13 cellular contexts compared by ENCODE assay signal in genomic region chr14:100688598-100689499, GRCh38. TPM values are rescaled to one million over a fixed set of nuclear protein-coding genes. Genes with fewer than 3 reads are reported as not detected.
DNase-seq lines count a peak whose midpoint lies in the region; ATAC-seq, FAIRE-seq and TF ChIP-seq lines count a peak whose summit lies in the region.
"Had no signal": no experiment of that assay in that cellular context is flagged by ENCODE, and none has a peak within 500 bp of the region (broad histone marks: within the 10 kb centered on the region; RNA-seq: fewer than 3 reads in every experiment).

No MANE protein-coding gene starts in this region.

- POLR2A ChIA-PET in AG04449 (lab: Yijun Ruan, JAX) = no interaction called here

- H3K9me1 ChIP-seq in keratinocyte (ENCODE audit: control insufficient read depth, extremely low read depth, insufficient read depth, low read length) = no peaks in the 10 kb centered on the region

- peak overlapping the region; percentile 82 for H3K4me2 ChIP-seq in keratinocyte (ENCODE audit: control insufficient read depth, extremely low read depth, insufficient read depth, low read depth, low read length)

- BruUV-seq in Calu3 (replicated peaks; lab: Mats Ljungman, UMichigan) = no TSS peak

- no peaks in the 10 kb centered on the region for H3K9me3 ChIP-seq in keratinocyte (ENCODE audit: control insufficient read depth, low read depth, low read length)

- H3K27me3 Mint-ChIP-seq in Calu3 (ENCODE audit: unreplicated experiment) = peaks cover 30% of the 10 kb centered on the region

- H3K36me3 Mint-ChIP-seq in Calu3 (ENCODE audit: insufficient read depth, unreplicated experiment) = peaks cover 14% of the 10 kb centered on the region
- H3K36me3 Mint-ChIP-seq: stimulated activated naive B cell treated with anti-CD40 and anti-IgM and Interleukin-4, amounts not matched to agents 10 μg/mL and 1 μg/mL and 100 μg/mL, for 72 hours had no signal

- H3K9ac ChIP-seq in keratinocyte (ENCODE audit: control insufficient read depth, extremely low read depth, insufficient read depth, low read length) = peak overlapping the region; percentile 37

- TF ChIP-seq CTCF in AG04449 (IDR thresholded peaks at IDR 0.05; ENCODE audit: insufficient read depth, low read length, missing control alignments) (no peak), keratinocyte (optimal IDR thresholded peaks at IDR 0.05 in 1 of 3, IDR thresholded peaks at IDR 0.05 in 1 of 3, conservative IDR thresholded peaks at IDR 0.05 in 1 of 3; ENCODE audit: extremely low read depth in 1 of 3, insufficient read depth in 2 of 3, low read length in 3 of 3) (no peak), Calu3 (IDR thresholded peaks at IDR 0.05; ENCODE audit: unreplicated experiment) (no peak)

- no peak overlapping the region for H3K4me3 Mint-ChIP-seq in Calu3 (ENCODE audit: low read depth, unreplicated experiment)
- H3K4me3 Mint-ChIP-seq: stimulated activated naive B cell treated with anti-CD40 and anti-IgM and Interleukin-4, amounts not matched to agents 10 μg/mL and 1 μg/mL and 100 μg/mL, for 72 hours had no signal

- H3K79me2 ChIP-seq in keratinocyte (ENCODE audit: control insufficient read depth, insufficient read depth, low read length) = no peaks in the 10 kb centered on the region

- peak; percentile 23 for DNase-seq in AG04449 (ENCODE audit: low read depth, low spot score)
- peak; percentile 60 for DNase-seq in HTR-8/SVneo (ENCODE audit: insufficient read length, low spot score)
- DNase-seq in amniotic stem cell (lab: John Stamatoyannopoulos, UW) = peak; percentile 69
- no peak for DNase-seq in keratinocyte (ENCODE audit: low read depth, low spot score)
- DNase-seq in Calu3 = no peak
- DNase-seq in COR-L47 (lab: John Stamatoyannopoulos, UW) = no peak
- no peak for DNase-seq in DMS53 treated with DMSO at 0.1 percent for 48 hours (lab: John Stamatoyannopoulos, UW; ENCODE audit: unreplicated experiment)
- DNase-seq: activated T-cell treated with anti-CD3 and anti-CD28 coated beads for 4 hours; cerebellar nuclear complex; glutamatergic neuron; stimulated activated naive B cell treated with anti-CD40 and anti-IgM and Interleukin-4, amounts not matched to agents 10 μg/mL and 1 μg/mL and 100 μg/mL, for 72 hours had no signal

- H2AFZ ChIP-seq in keratinocyte (ENCODE audit: control insufficient read depth, low read length) = peak overlapping the region; percentile 66

- intact Hi-C loops in Calu3 (cut with micrococcal nuclease; ENCODE audit: unreplicated experiment) = no loop called here

- peaks cover 4% of the 10 kb centered on the region for H3K27me3 ChIP-seq in keratinocyte (ENCODE audit: control insufficient read depth, extremely low read depth, insufficient read depth, low read length)

- H3K4me1 Mint-ChIP-seq in Calu3 (ENCODE audit: low read depth, unreplicated experiment) = peaks cover 27% of the 10 kb centered on the region
- H3K4me1 Mint-ChIP-seq: stimulated activated naive B cell treated with anti-CD40 and anti-IgM and Interleukin-4, amounts not matched to agents 10 μg/mL and 1 μg/mL and 100 μg/mL, for 72 hours had no signal

- H3K9me3 Mint-ChIP-seq in Calu3 (ENCODE audit: low read depth, unreplicated experiment) = no peaks in the 10 kb centered on the region
- H3K9me3 Mint-ChIP-seq: stimulated activated naive B cell treated with anti-CD40 and anti-IgM and Interleukin-4, amounts not matched to agents 10 μg/mL and 1 μg/mL and 100 μg/mL, for 72 hours had no signal

- no peak for ATAC-seq in HG03520 (IDR thresholded peaks at IDR 0.05; ENCODE audit: unreplicated experiment)
- ATAC-seq: stimulated activated naive B cell treated with anti-CD40 and anti-IgM and Interleukin-4, amounts not matched to agents 10 μg/mL and 1 μg/mL and 100 μg/mL, for 72 hours had no signal

- CTCF ChIA-PET in AG04449 (lab: Yijun Ruan, JAX) = interaction anchor here (0.6 to 1.2 kb wide), 4 partner anchors 9 to 304 kb away, joined by 4 to 5 read pairs (median 4); no protein-coding TSS in a partner anchor
- CTCF ChIA-PET in Calu3 (lab: Charles Lee) = no interaction called here

- peak; percentile 84 for FAIRE-seq in HTR-8/SVneo (lab: Jason Lieb, UNC)
- FAIRE-seq in keratinocyte (lab: Jason Lieb, UNC) = peak; percentile 82

- no peak overlapping the region for H3K27ac Mint-ChIP-seq in Calu3 (ENCODE audit: unreplicated experiment)
- H3K27ac Mint-ChIP-seq: stimulated activated naive B cell treated with anti-CD40 and anti-IgM and Interleukin-4, amounts not matched to agents 10 μg/mL and 1 μg/mL and 100 μg/mL, for 72 hours had no signal

- peaks cover 41% of the 10 kb centered on the region for H3K4me1 ChIP-seq in keratinocyte (ENCODE audit: control insufficient read depth, extremely low read depth, insufficient read depth, low read length)

- no peaks in the 10 kb centered on the region for H4K20me1 ChIP-seq in keratinocyte (ENCODE audit: control insufficient read depth, extremely low read depth, insufficient read depth, low read length)

- peak overlapping the region; percentile 31 for H3K27ac ChIP-seq in keratinocyte (ENCODE audit: control insufficient read depth, insufficient read depth, low read length)
- H3K27ac ChIP-seq: C4-2B had no signal

- H3K4me3 ChIP-seq in AG04449 (ENCODE audit: low read depth, low read length) (no peak overlapping the region), keratinocyte (ENCODE audit: control insufficient read depth in 2 of 3, extremely low read depth in 1 of 3, insufficient read depth in 2 of 3, low read depth in 1 of 3, low read length in 3 of 3) (peak overlapping the region in 2 of 3 experiments; percentile 40 to 56)

- H3K36me3 ChIP-seq in keratinocyte (ENCODE audit: control insufficient read depth in 2 of 2, extremely low read depth in 1 of 2, insufficient read depth in 2 of 2, low read length in 2 of 2) = no peaks in the 10 kb centered on the region

- dilution Hi-C loops in keratinocyte (cut with MboI; ENCODE audit: extremely low pct_ligation_motif_present, low sequenced_read_pairs) = no loop called here

RNA-seq across cellular contexts. Expression of gene DLK1, which starts 37.8 kb away (rescaled TPM):
- not detected in 3 replicates for polyA plus RNA-seq in keratinocyte
- polyA plus RNA-seq in keratinocyte (2011; ENCODE audit: low read depth) = not detected
- not detected in 2 replicates for polyA plus RNA-seq in keratinocyte (2011; cell fraction: cytosol; rRNA removed)
- not detected in 2 replicates for polyA plus RNA-seq in keratinocyte (2011; cell fraction: nucleus; rRNA removed)
- not detected in 2 replicates for polyA plus RNA-seq in keratinocyte (2012; ENCODE audit: low replicate concordance)
- polyA minus RNA-seq in keratinocyte = not detected in 3 replicates
- not detected for polyA minus RNA-seq in keratinocyte (2011; cell fraction: cytosol; rRNA and poly(A)+ RNA removed)
- polyA minus RNA-seq in keratinocyte (2011; cell fraction: nucleus; rRNA and poly(A)+ RNA removed) = not detected in 2 replicates
- total RNA-seq in Calu3 (2022) = not detected in 2 replicates

Comparison
In these comparisons a context has a peak if more than half of its experiments do, and no peak if none do; other contexts are left out.
1. DNase-seq: peak in AG04449 (single experiment), HTR-8/SVneo (single experiment) and amniotic stem cell (single experiment); none in keratinocyte (single experiment), Calu3 (single experiment), COR-L47 (single experiment) and DMS53 treated with DMSO at 0.1 percent for 48 hours (single experiment).